Comparison of ENCODE assay signal across 16 cellular contexts in genomic region chr6:38775870-38776269, GRCh38.
DNase-seq lines count a peak whose midpoint lies in the region; ATAC-seq and TF ChIP-seq lines count a peak whose summit lies in the region.
"Had no signal": no experiment of that assay in that cellular context is flagged by ENCODE, and none has a peak within 500 bp of the region (broad histone marks: within the 10 kb centered on the region; RNA-seq: fewer than 3 reads in every experiment).

No MANE protein-coding gene starts in this region.

- POLR2A ChIA-PET in CD8-positive, alpha-beta T cell (lab: Charles Lee) = interaction anchor here (0.6 kb wide), 1 partner anchor 73 kb away, joined by 3 read pairs; no protein-coding TSS in a partner anchor
- POLR2A ChIA-PET in activated CD4-positive, alpha-beta T cell treated with anti-CD3 and anti-CD28 coated beads, Interleukin-2, amount 10 ng/mL, durations not matched to agents 7 days and 5 days (lab: Charles Lee) = no interaction called here

- no peak overlapping the region for H3K4ac ChIP-seq in H9 (ENCODE audit: low read depth, low read length)

- H3K36me3 ChIP-seq in CD8-positive, alpha-beta T cell (ENCODE audit: insufficient read depth, low read length) = no peaks in the 10 kb centered on the region
- H3K36me3 ChIP-seq: lower lobe of right lung, stomach had no signal

- intact Hi-C loops in CD8-positive, alpha-beta T cell (cut with DNase I, micrococcal nuclease) = no loop called here

- H3K14ac ChIP-seq in H9 (ENCODE audit: insufficient read depth, low read length) = no peak overlapping the region

- H3K27me3 ChIP-seq in CD8-positive, alpha-beta T cell (ENCODE audit: insufficient read depth, low read length) = no peaks in the 10 kb centered on the region
- H3K27me3 ChIP-seq in H9 (ENCODE audit: insufficient read depth, low read length) = no peaks in the 10 kb centered on the region

- no peak overlapping the region for H3T11ph ChIP-seq in H9 (ENCODE audit: low read length)

- no peak overlapping the region for H2BK20ac ChIP-seq in H9 (ENCODE audit: low read depth, low read length, poor library complexity, severe bottlenecking)

- no peak overlapping the region for H3K18ac ChIP-seq in H9 (ENCODE audit: insufficient read length, low read depth, low read length)

- H2AFZ ChIP-seq in H9 (ENCODE audit: low read length) = no peak overlapping the region

- no peaks in the 10 kb centered on the region for H3K9me3 Mint-ChIP-seq in CD8-positive, alpha-beta T cell
- no peaks in the 10 kb centered on the region for H3K9me3 Mint-ChIP-seq in activated CD4-positive, alpha-beta T cell treated with anti-CD3 and anti-CD28 coated beads, Interleukin-2, amount 10 ng/mL, durations not matched to agents 7 days and 5 days
- no peaks in the 10 kb centered on the region for H3K9me3 Mint-ChIP-seq in H9
- H3K9me3 Mint-ChIP-seq: effector memory CD8-positive, alpha-beta T cell had no signal

- H2BK120ac ChIP-seq in H9 (ENCODE audit: low read depth, low read length, poor library complexity, severe bottlenecking) = no peak overlapping the region

- ATAC-seq in GM18861 (IDR thresholded peaks at IDR 0.05; ENCODE audit: unreplicated experiment) (peak; percentile 60), HG02571 (IDR thresholded peaks at IDR 0.05; ENCODE audit: unreplicated experiment) (peak; percentile 63), HG03558 (IDR thresholded peaks at IDR 0.05; ENCODE audit: extremely low read depth, unreplicated experiment) (peak; percentile 36)
- ATAC-seq in CD8-positive, alpha-beta T cell = no peak
- ATAC-seq: effector memory CD8-positive, alpha-beta T cell; lower lobe of right lung had no signal

- H2BK15ac ChIP-seq in H9 (ENCODE audit: low read depth, low read length) = no peak overlapping the region

- H3K9ac ChIP-seq in H9 (ENCODE audit: extremely low read depth, insufficient read length, low read length) = no peak overlapping the region

- no peaks in the 10 kb centered on the region for H3K23me2 ChIP-seq in H9 (ENCODE audit: insufficient read length, low read depth, low read length, poor library complexity, severe bottlenecking)

- H2BK12ac ChIP-seq in H9 (ENCODE audit: insufficient read length, low read depth, low read length) = no peak overlapping the region

- no peaks in the 10 kb centered on the region for H3K9me3 ChIP-seq in CD8-positive, alpha-beta T cell (ENCODE audit: low read length)
- H3K9me3 ChIP-seq in H9 (ENCODE audit: control insufficient read depth, low read depth, low read length) = no peaks in the 10 kb centered on the region
- H3K9me3 ChIP-seq: lower lobe of right lung, stomach had no signal

- no peak overlapping the region for H3K4me3 ChIP-seq in CD8-positive, alpha-beta T cell (ENCODE audit: low read depth, low read length)
- H3K4me3 ChIP-seq: lower lobe of right lung, stomach had no signal

- peaks cover 17% of the 10 kb centered on the region for H3K27me3 Mint-ChIP-seq in CD8-positive, alpha-beta T cell (ENCODE audit: low read depth)
- peaks cover 20% of the 10 kb centered on the region for H3K27me3 Mint-ChIP-seq in activated CD4-positive, alpha-beta T cell treated with anti-CD3 and anti-CD28 coated beads, Interleukin-2, amount 10 ng/mL, durations not matched to agents 7 days and 5 days
- peaks cover 8% of the 10 kb centered on the region for H3K27me3 Mint-ChIP-seq in H9 (ENCODE audit: low read depth)

- no peak for TF ChIP-seq CTCF in CD8-positive, alpha-beta T cell (IDR thresholded peaks at IDR 0.05)
- TF ChIP-seq CTCF in H9 (conservative IDR thresholded peaks at IDR 0.05) = no peak

- no peak overlapping the region for H2AK5ac ChIP-seq in H9 (ENCODE audit: insufficient read length, low read length)

- H4K8ac ChIP-seq in H9 (replicated peaks; ENCODE audit: insufficient read length, low read depth, low read length) = no peak overlapping the region

- H3K4me3 Mint-ChIP-seq in CD8-positive, alpha-beta T cell = no peak overlapping the region
- H3K4me3 Mint-ChIP-seq in activated CD4-positive, alpha-beta T cell treated with anti-CD3 and anti-CD28 coated beads, Interleukin-2, amount 10 ng/mL, durations not matched to agents 7 days and 5 days = no peak overlapping the region
- no peak overlapping the region for H3K4me3 Mint-ChIP-seq in H9
- H3K4me3 Mint-ChIP-seq: effector memory CD8-positive, alpha-beta T cell had no signal

- no peak overlapping the region for H3K27ac Mint-ChIP-seq in CD8-positive, alpha-beta T cell
- no peak overlapping the region for H3K27ac Mint-ChIP-seq in activated CD4-positive, alpha-beta T cell treated with anti-CD3 and anti-CD28 coated beads, Interleukin-2, amount 10 ng/mL, durations not matched to agents 7 days and 5 days
- H3K27ac Mint-ChIP-seq in H9 = no peak overlapping the region
- H3K27ac Mint-ChIP-seq: effector memory CD8-positive, alpha-beta T cell had no signal

- no peaks in the 10 kb centered on the region for H3K4me1 ChIP-seq in CD8-positive, alpha-beta T cell (ENCODE audit: insufficient read depth, low read length)
- H3K4me1 ChIP-seq in H9 (ENCODE audit: insufficient read depth, low read length) = no peaks in the 10 kb centered on the region
- H3K4me1 ChIP-seq: stomach had no signal

- H3K79me2 ChIP-seq in H9 (ENCODE audit: insufficient read depth, low read length) = no peaks in the 10 kb centered on the region

- no peak overlapping the region for H3K23ac ChIP-seq in H9 (ENCODE audit: insufficient read length, low read depth, low read length)

- CTCF ChIA-PET in CD8-positive, alpha-beta T cell (lab: Charles Lee) = no interaction called here
- CTCF ChIA-PET in activated CD4-positive, alpha-beta T cell treated with anti-CD3 and anti-CD28 coated beads, Interleukin-2, amount 10 ng/mL, durations not matched to agents 7 days and 5 days (lab: Charles Lee) = no interaction called here

- H3K56ac ChIP-seq in H9 (ENCODE audit: insufficient read length, low read depth, low read length) = no peak overlapping the region

- no peaks in the 10 kb centered on the region for H4K20me1 ChIP-seq in H9 (ENCODE audit: control insufficient read depth, insufficient read depth, insufficient read length)

- H4K5ac ChIP-seq in H9 (ENCODE audit: insufficient read length, low read depth, low read length) = no peak overlapping the region

- H3K4me2 ChIP-seq in H9 (ENCODE audit: insufficient read depth, insufficient read length, low read length) = no peak overlapping the region

- H3K36me3 Mint-ChIP-seq in CD8-positive, alpha-beta T cell = no peaks in the 10 kb centered on the region
- no peaks in the 10 kb centered on the region for H3K36me3 Mint-ChIP-seq in activated CD4-positive, alpha-beta T cell treated with anti-CD3 and anti-CD28 coated beads, Interleukin-2, amount 10 ng/mL, durations not matched to agents 7 days and 5 days (ENCODE audit: low read depth)
- no peaks in the 10 kb centered on the region for H3K36me3 Mint-ChIP-seq in H9 (ENCODE audit: insufficient read depth in 1 of 3, low read depth in 3 of 3)

- no peak overlapping the region for H4K91ac ChIP-seq in H9 (ENCODE audit: insufficient read length, low read depth, low read length)

- H3K79me1 ChIP-seq in H9 (ENCODE audit: insufficient read depth, low read depth, low read length, poor library complexity, severe bottlenecking) = no peaks in the 10 kb centered on the region

- H3K27ac ChIP-seq in CD8-positive, alpha-beta T cell (ENCODE audit: low read depth, low read length) = no peak overlapping the region
- H3K27ac ChIP-seq in H9 (ENCODE audit: insufficient read length, low read depth, low read length) = no peak overlapping the region
- H3K27ac ChIP-seq: lower lobe of right lung, stomach had no signal

- H2BK5ac ChIP-seq in H9 (ENCODE audit: insufficient read length, low read length) = no peak overlapping the region

- no CpG with 5 or more reads among the region's 1 CpG for WGBS in H9 (ENCODE audit: extremely low coverage, insufficient read length, low lambda C conversion rate)

- H3K4me1 Mint-ChIP-seq in CD8-positive, alpha-beta T cell (ENCODE audit: low read depth) = no peaks in the 10 kb centered on the region
- no peaks in the 10 kb centered on the region for H3K4me1 Mint-ChIP-seq in activated CD4-positive, alpha-beta T cell treated with anti-CD3 and anti-CD28 coated beads, Interleukin-2, amount 10 ng/mL, durations not matched to agents 7 days and 5 days
- H3K4me1 Mint-ChIP-seq in H9 = no peaks in the 10 kb centered on the region

- DNase-seq in iris pigment epithelial cell (ENCODE audit: low read depth) (peak; percentile 53), H9 (no peak)
- DNase-seq in CD8-positive, alpha-beta T cell = no peak
- DNase-seq in stimulated activated naive CD4-positive, alpha-beta T cell (lab: John Stamatoyannopoulos, UW) = no peak
- no peak for DNase-seq in activated CD4-positive, alpha-beta T cell treated with anti-CD3 and anti-CD28 coated beads, Interleukin-2, amount 10 ng/mL, durations not matched to agents 7 days and 5 days
- DNase-seq: activated CD4-positive, alpha-beta T cell treated with anti-CD3 and anti-CD28 coated beads for 1 hour; activated T-cell treated with anti-CD3 and anti-CD28 coated beads, Interleukin-2, amount 50 U/mL, for 48 hours; effector memory CD8-positive, alpha-beta T cell; head of caudate nucleus; lower lobe of right lung; NCI-H2227 treated with DMSO at 0.1 percent for 48 hours; stimulated activated CD4-positive, alpha-beta T cell treated with anti-CD3 and anti-CD28 coated beads, Interleukin-2, amount 100 ng/mL, for 24 hours; stomach had no signal
